16 cellular contexts compared by ENCODE assay signal in genomic region chr9:136857606-136858412, GRCh38. TPM values are rescaled to one million over a fixed set of nuclear protein-coding genes. Genes with fewer than 3 reads are reported as not detected.
DNase-seq lines count a peak whose midpoint lies in the region; ATAC-seq, FAIRE-seq and TF ChIP-seq lines count a peak whose summit lies in the region.
"Had no signal": no experiment of that assay in that cellular context is flagged by ENCODE, and none has a peak within 500 bp of the region (broad histone marks: within the 10 kb centered on the region; RNA-seq: fewer than 3 reads in every experiment).

No MANE protein-coding gene starts in this region.

- no peak for ATAC-seq in HG03139 (IDR thresholded peaks at IDR 0.05; ENCODE audit: unreplicated experiment)

- H3K9me3 ChIP-seq in NT2/D1 (ENCODE audit: insufficient read depth, low read length) = no peaks in the 10 kb centered on the region
- no peaks in the 10 kb centered on the region for H3K9me3 ChIP-seq in left ventricle myocardium inferior (replicated peaks)
- H3K9me3 ChIP-seq in small intestine (ENCODE audit: control insufficient read depth, low read depth) = no peaks in the 10 kb centered on the region
- H3K9me3 ChIP-seq in MG63 = no peaks in the 10 kb centered on the region
- H3K9me3 ChIP-seq: heart right ventricle had no signal

- H3K4me3 ChIP-seq in NT2/D1 (ENCODE audit: insufficient read length, low read depth) = no peak overlapping the region
- no peak overlapping the region for H3K4me3 ChIP-seq in left ventricle myocardium inferior
- no peak overlapping the region for H3K4me3 ChIP-seq in small intestine (ENCODE audit: low read depth in 1 of 2, low read length in 2 of 2)
- H3K4me3 ChIP-seq in MG63 = no peak overlapping the region
- H3K4me3 ChIP-seq: heart right ventricle, lung had no signal

- peak overlapping the region; percentile 64 for H3K9ac ChIP-seq in NT2/D1 (ENCODE audit: insufficient read length, low read depth)

- peak; percentile 9 for DNase-seq in activated naive CD4-positive, alpha-beta T cell treated with anti-CD3 and anti-CD28 coated beads, Interleukin-2, amount 50 U/mL, for 16 hours
- DNase-seq in activated naive CD4-positive, alpha-beta T cell treated with Interleukin-2 at 50 U/mL for 16 hours = no peak
- DNase-seq in NT2/D1 (ENCODE audit: low read depth, low spot score) (no peak), left ventricle myocardium inferior (peak; percentile 14), small intestine (peak; percentile 79), MG63 (no peak), retina (no peak)
- DNase-seq: activated B cell treated with CpG ODN at 0.5 μM for 24 hours; AML-193; NCI-H1105 treated with DMSO at 0.1 percent for 48 hours; stimulated activated CD4-positive, alpha-beta T cell treated with anti-CD3 and anti-CD28 coated beads, Interleukin-4, amount 100 ng/mL, for 24 hours; stimulated activated naive CD4-positive, alpha-beta T cell treated with Interleukin-2 at 50 U/mL for 16 hours had no signal

- no peak overlapping the region for H3K27ac ChIP-seq in left ventricle myocardium inferior (replicated peaks)
- peak overlapping the region; percentile 96 to 97 for H3K27ac ChIP-seq in small intestine (ENCODE audit: low read depth in 1 of 2, low read length in 1 of 2)

- intact Hi-C loops in left ventricle myocardium inferior (cut with micrococcal nuclease) = no loop called here

- 37 to 66% (median 48%) methylated on average over 17 to 29 of the region's 29 CpGs for WGBS in small intestine, 3 donors

- peaks cover 38% of the 10 kb centered on the region for H3K4me1 ChIP-seq in NT2/D1 (ENCODE audit: insufficient read depth, insufficient read length)
- peaks cover 26% of the 10 kb centered on the region for H3K4me1 ChIP-seq in left ventricle myocardium inferior
- H3K4me1 ChIP-seq in small intestine (ENCODE audit: control insufficient read depth in 2 of 2, insufficient read depth in 1 of 2, low read depth in 1 of 2, low read length in 1 of 2) = peaks cover 0 to 12% of the 10 kb centered on the region in 2 donors

- H3K36me3 ChIP-seq in NT2/D1 (ENCODE audit: insufficient read depth, insufficient read length, low read length) = peaks cover 75% of the 10 kb centered on the region
- peaks cover 24% of the 10 kb centered on the region for H3K36me3 ChIP-seq in left ventricle myocardium inferior
- H3K36me3 ChIP-seq in small intestine (ENCODE audit: control insufficient read depth in 2 of 2, insufficient read depth in 2 of 2, low read length in 2 of 2) = peaks cover 2 to 12% of the 10 kb centered on the region in 2 donors
- H3K36me3 ChIP-seq in MG63 = peaks cover 27% of the 10 kb centered on the region

- no peaks in the 10 kb centered on the region for H3K27me3 ChIP-seq in NT2/D1 (ENCODE audit: insufficient read depth, insufficient read length)
- no peaks in the 10 kb centered on the region for H3K27me3 ChIP-seq in left ventricle myocardium inferior (ENCODE audit: low read depth)
- H3K27me3 ChIP-seq in small intestine (ENCODE audit: control insufficient read depth in 2 of 2, insufficient read depth in 2 of 2, low read length in 2 of 2) = no peaks in the 10 kb centered on the region
- H3K27me3 ChIP-seq in MG63 = no peaks in the 10 kb centered on the region
- H3K27me3 ChIP-seq: heart right ventricle had no signal

- FAIRE-seq in small intestine (lab: Jason Lieb, UNC) = no peak
- FAIRE-seq: endometrium had no signal

- TF ChIP-seq CTCF in left ventricle myocardium inferior (IDR thresholded peaks at IDR 0.05; ENCODE audit: borderline replicate concordance) = no peak

RNA-seq across cellular contexts. Expression of gene MAMDC4, which starts 5.7 kb away (rescaled TPM):
- total RNA-seq in left ventricle myocardium inferior = 13.4 TPM
- polyA plus RNA-seq in small intestine = 1 to 10 TPM; 4.6 to 8.9 (median 8.9) TPM
- total RNA-seq in MG63 (2014; rRNA removed; shearing (Covaris generic); ENCODE audit: low replicate concordance) = 0.44 and 0.63 TPM in 2 replicates

RNA-seq across cellular contexts. Expression of gene EDF1, which starts 8.3 kb away (rescaled TPM):
- 318 TPM for total RNA-seq in left ventricle myocardium inferior
- 1,000 to 10,000 TPM in 2 of 3 donors, 100 to 1,000 TPM in 1; 556 to 1,582 (median 1,437) TPM for polyA plus RNA-seq in small intestine
- total RNA-seq in MG63 (2014; rRNA removed; shearing (Covaris generic); ENCODE audit: low replicate concordance) = 402 and 494 TPM in 2 replicates

RNA-seq across cellular contexts. Expression of gene PHPT1, which starts 8.6 kb away (rescaled TPM):
- total RNA-seq in left ventricle myocardium inferior = 349 TPM
- polyA plus RNA-seq in small intestine = 100 to 1,000 TPM; 111 to 185 (median 152) TPM
- total RNA-seq in MG63 (2014; rRNA removed; shearing (Covaris generic); ENCODE audit: low replicate concordance) = 47.1 and 74.1 TPM in 2 replicates

RNA-seq across cellular contexts. Expression of gene AJM1, which starts 15.5 kb away (rescaled TPM):
- 7.7 TPM for total RNA-seq in left ventricle myocardium inferior
- polyA plus RNA-seq in small intestine = 1 to 10 TPM; 1.1 to 3.3 (median 2.0) TPM
- 0.82 TPM in 1 of 2 replicates, not detected in the other for total RNA-seq in MG63 (2014; rRNA removed; shearing (Covaris generic); ENCODE audit: low replicate concordance)

RNA-seq across cellular contexts. Expression of gene TRAF2, which starts 28.5 kb away (rescaled TPM):
- 10.0 TPM for total RNA-seq in left ventricle myocardium inferior
- 10 to 100 TPM; 11.2 to 14.3 (median 13.2) TPM for polyA plus RNA-seq in small intestine
- 27.6 and 46.5 TPM in 2 replicates for total RNA-seq in MG63 (2014; rRNA removed; shearing (Covaris generic); ENCODE audit: low replicate concordance)

Comparison
In these comparisons a context has a peak if more than half of its experiments do, and no peak if none do; other contexts are left out.
1. DNase-seq: peak in activated naive CD4-positive, alpha-beta T cell treated with anti-CD3 and anti-CD28 coated beads, Interleukin-2, amount 50 U/mL, for 16 hours (single experiment), left ventricle myocardium inferior (single experiment) and small intestine (single experiment); none in activated naive CD4-positive, alpha-beta T cell treated with Interleukin-2 at 50 U/mL for 16 hours (single experiment), NT2/D1 (single experiment), MG63 (single experiment) and retina (single experiment).